ENCODE assay signal across 1 cellular context in genomic region chr4:3481783-3482397, GRCh38.
TF ChIP-seq lines count a peak whose summit lies in the region.

No MANE protein-coding gene starts in this region.

TF ChIP-seq in HepG2, 621 proteins besides CTCF, POLR2A, EP300 and RAD21:
- peak; percentile 44; the same call in 1 of the 2 replicates for TF ChIP-seq ZBTB33 (CRISPR knock-in tag; IDR thresholded peaks at IDR 0.05)
- no peak for TF ChIP-seq ISX (CRISPR knock-in tag; conservative IDR thresholded peaks at IDR 0.05)
- TF ChIP-seq ZNF230 (CRISPR knock-in tag; IDR thresholded peaks at IDR 0.05) = no peak
- no peak for TF ChIP-seq ZNF546 (CRISPR knock-in tag; conservative IDR thresholded peaks at IDR 0.05)
- TF ChIP-seq MTA1 (CRISPR knock-in tag; IDR thresholded peaks at IDR 0.05; ENCODE audit: borderline replicate concordance) = no peak
